ENCODE assay signal across 11 cellular contexts in genomic region chr3:99903844-99904243, GRCh38.
"Had no signal": no experiment of that assay in that cellular context is flagged by ENCODE, and none has a peak within 500 bp of the region (broad histone marks: within the 10 kb centered on the region; RNA-seq: fewer than 3 reads in every experiment).

No MANE protein-coding gene starts in this region.

- DNase-seq: activated CD4-positive, alpha-beta T cell treated with anti-CD3 and anti-CD28 coated beads, Interleukin-2, amount 50 U/mL, for 1 hour; activated naive CD4-positive, alpha-beta T cell treated with Interleukin-2 at 50 U/mL for 16 hours; esophagus squamous epithelium; heart right ventricle; left colon; lower lobe of right lung; midbrain; upper lobe of right lung had no signal

- H3K9me3 ChIP-seq: ascending aorta, esophagus squamous epithelium, heart right ventricle, lower lobe of right lung, upper lobe of right lung had no signal

- H3K4me3 ChIP-seq: ascending aorta, esophagus squamous epithelium, heart right ventricle, lower lobe of right lung, upper lobe of right lung had no signal

- H3K27me3 ChIP-seq: ascending aorta, esophagus squamous epithelium, heart right ventricle, upper lobe of right lung had no signal

- H3K27ac ChIP-seq: ascending aorta, heart right ventricle, lower lobe of right lung, upper lobe of right lung had no signal

- H3K36me3 ChIP-seq: ascending aorta, esophagus squamous epithelium, heart right ventricle, lower lobe of right lung, upper lobe of right lung had no signal

- ATAC-seq: activated CD4-positive, CD25-positive, alpha-beta regulatory T cell treated with anti-CD3 and anti-CD28 coated beads, Interleukin-2, amount 50 U/mL, for 24 hours; heart right ventricle; left colon; lower lobe of right lung; sciatic nerve; upper lobe of right lung had no signal
